ENCODE assay signal across 11 cellular contexts in genomic region chr16:89374393-89374948, GRCh38.
DNase-seq lines count a peak whose midpoint lies in the region; ATAC-seq, FAIRE-seq and TF ChIP-seq lines count a peak whose summit lies in the region.
"Had no signal": no experiment of that assay in that cellular context is flagged by ENCODE, and none has a peak within 500 bp of the region (broad histone marks: within the 10 kb centered on the region; RNA-seq: fewer than 3 reads in every experiment).

No MANE protein-coding gene starts in this region.

- WGBS in aorta, 2 donors: 89 to 90% methylated on average over 18 of the region's 18 CpGs

- H3K27ac ChIP-seq in aorta (ENCODE audit: low read depth in 1 of 2, low read length in 2 of 2): no peak overlapping the region
- H3K27ac ChIP-seq: breast epithelium had no signal

- no peaks in the 10 kb centered on the region for H3K27me3 ChIP-seq in aorta (ENCODE audit: control insufficient read depth in 1 of 2, insufficient read depth in 2 of 2, low read length in 1 of 2)
- H3K27me3 ChIP-seq: breast epithelium had no signal

- no peak overlapping the region for H3K4me3 Mint-ChIP-seq in neural crest cell

- no peaks in the 10 kb centered on the region for H3K27me3 Mint-ChIP-seq in neural crest cell (ENCODE audit: low read depth)

- no peak for FAIRE-seq in D721Med (lab: Jason Lieb, UNC)
- FAIRE-seq: K562, keratinocyte had no signal

- H3K9me3 Mint-ChIP-seq in neural crest cell: peaks cover 3% of the 10 kb centered on the region

- DNase-seq in D721Med (ENCODE audit: insufficient read length, low spot score) (peak; percentile 34), NCI-H2171 (lab: John Stamatoyannopoulos, UW) (peak; percentile 63), cerebellum (ENCODE audit: low spot score) (peak; percentile 47), neural crest cell (ENCODE audit: low read depth, low spot score) (peak; percentile 22), cortex of kidney (lab: John Stamatoyannopoulos, UW) (no peak), aorta (no peak)

- no peak for ATAC-seq in aorta (ENCODE audit: low FRiP score)
- ATAC-seq in HG02759 (IDR thresholded peaks at IDR 0.05; ENCODE audit: unreplicated experiment): no peak
- ATAC-seq in HG02678 (IDR thresholded peaks at IDR 0.05; ENCODE audit: unreplicated experiment): no peak
- ATAC-seq: K562 had no signal

- intact Hi-C loops in aorta (cut with DNase I): no loop called here

- H3K36me3 ChIP-seq in aorta (ENCODE audit: control insufficient read depth in 1 of 2, insufficient read depth in 2 of 2, low read length in 1 of 2): no peaks in the 10 kb centered on the region
- H3K36me3 ChIP-seq: breast epithelium had no signal

- H3K4me1 Mint-ChIP-seq in neural crest cell: peaks cover 56% of the 10 kb centered on the region

- H3K4me3 ChIP-seq in aorta (ENCODE audit: low read length in 2 of 2): no peak overlapping the region
- H3K4me3 ChIP-seq: breast epithelium, K562 had no signal

- H3K9me3 ChIP-seq in aorta (ENCODE audit: control insufficient read depth, low read length): no peaks in the 10 kb centered on the region

- H3K36me3 Mint-ChIP-seq in neural crest cell (ENCODE audit: low read depth): peaks cover 12% of the 10 kb centered on the region

- TF ChIP-seq CTCF in D721Med (IDR thresholded peaks at IDR 0.05; ENCODE audit: insufficient read depth, missing control alignments): peak; percentile 39
- no peak for TF ChIP-seq CTCF in neural crest cell (conservative IDR thresholded peaks at IDR 0.05)

- no peak overlapping the region for H3K27ac Mint-ChIP-seq in neural crest cell (ENCODE audit: unreplicated experiment)

- H3K4me1 ChIP-seq in aorta (ENCODE audit: control insufficient read depth in 1 of 2, insufficient read depth in 2 of 2, low read length in 2 of 2): no peaks in the 10 kb centered on the region

Comparison
In these comparisons a context has a peak if more than half of its experiments do, and no peak if none do; other contexts are left out.
1. DNase-seq: peak in D721Med (single experiment), NCI-H2171 (single experiment), cerebellum (single experiment) and neural crest cell (single experiment); none in cortex of kidney (single experiment) and aorta (0 of 2).